18 cellular contexts compared by ENCODE assay signal in genomic region chr9:113772121-113772885, GRCh38.
DNase-seq lines count a peak whose midpoint lies in the region; ATAC-seq and TF ChIP-seq lines count a peak whose summit lies in the region.
"Had no signal": no experiment of that assay in that cellular context is flagged by ENCODE, and none has a peak within 500 bp of the region (broad histone marks: within the 10 kb centered on the region; RNA-seq: fewer than 3 reads in every experiment).

No MANE protein-coding gene starts in this region.

- H3K4me3 ChIP-seq in ACC112 (ENCODE audit: low read depth, low read length) (no peak overlapping the region), lung (no peak overlapping the region)
- H3K4me3 ChIP-seq: smooth muscle cell had no signal

- TF ChIP-seq CTCF in lung (IDR thresholded peaks at IDR 0.05; ENCODE audit: control extremely low read depth, extremely low read depth): no peak

- no peak overlapping the region for H3K4me3 Mint-ChIP-seq in natural killer cell treated with Interleukin-12 subunit alpha and Interleukin-12 subunit beta and Interleukin-15 and Interleukin-18, amount 100 ng/mL, for 72 hours
- H3K4me3 Mint-ChIP-seq: activated naive CD4-positive, alpha-beta T cell treated with anti-CD3 and anti-CD28 coated beads for 36 hours; memory B cell had no signal

- peaks cover 20% of the 10 kb centered on the region for H3K4me1 ChIP-seq in ACC112 (ENCODE audit: control insufficient read depth, insufficient read depth, low read length, unreplicated experiment)
- no peaks in the 10 kb centered on the region for H3K4me1 ChIP-seq in lung (ENCODE audit: control insufficient read depth in 2 of 2, insufficient read depth in 2 of 2, low read length in 2 of 2)

- peak overlapping the region; percentile 62 for H3K27ac ChIP-seq in ACC112 (ENCODE audit: low read depth, low read length)
- H3K27ac ChIP-seq in lung (ENCODE audit: low read depth in 1 of 2, low read length in 1 of 2): no peak overlapping the region

- H3K9me3 Mint-ChIP-seq in natural killer cell treated with Interleukin-12 subunit alpha and Interleukin-12 subunit beta and Interleukin-15 and Interleukin-18, amount 100 ng/mL, for 72 hours: no peaks in the 10 kb centered on the region
- H3K9me3 Mint-ChIP-seq: activated naive CD4-positive, alpha-beta T cell treated with anti-CD3 and anti-CD28 coated beads for 36 hours; memory B cell had no signal

- no peaks in the 10 kb centered on the region for H3K36me3 ChIP-seq in ACC112 (ENCODE audit: insufficient read depth, low read length)
- no peaks in the 10 kb centered on the region for H3K36me3 ChIP-seq in lung (ENCODE audit: control insufficient read depth in 2 of 2, insufficient read depth in 2 of 2, low read length in 2 of 2)

- DNase-seq in HS-27A (ENCODE audit: low read depth) (peak; percentile 5), dermis microvascular lymphatic vessel endothelial cell (ENCODE audit: low read depth in 2 of 2) (peak; percentile 72 to 75), lung (ENCODE audit: low spot score) (peak; percentile 27)
- DNase-seq in natural killer cell treated with Interleukin-12 subunit alpha and Interleukin-12 subunit beta and Interleukin-15 and Interleukin-18, amount 100 ng/mL, for 72 hours (ENCODE audit: low spot score): no peak
- DNase-seq: activated CD4-positive, CD25-positive, alpha-beta regulatory T cell; activated CD8-positive, alpha-beta memory T cell treated with anti-CD3 and anti-CD28 coated beads, Interleukin-2, amount 50 U/mL, for 4 hours; activated naive CD4-positive, alpha-beta T cell treated with anti-CD3 and anti-CD28 coated beads for 36 hours; DMS153; NCI-H446; occipital lobe; SW 1271 had no signal

- no peak overlapping the region for H3K27ac Mint-ChIP-seq in natural killer cell treated with Interleukin-12 subunit alpha and Interleukin-12 subunit beta and Interleukin-15 and Interleukin-18, amount 100 ng/mL, for 72 hours
- H3K27ac Mint-ChIP-seq: activated naive CD4-positive, alpha-beta T cell treated with anti-CD3 and anti-CD28 coated beads for 36 hours; memory B cell had no signal

- ATAC-seq in lung (ENCODE audit: insufficient read depth, low FRiP score): no peak
- ATAC-seq in HG03460 (IDR thresholded peaks at IDR 0.05; ENCODE audit: unreplicated experiment): no peak
- no peak for ATAC-seq in natural killer cell treated with Interleukin-12 subunit alpha and Interleukin-12 subunit beta and Interleukin-15 and Interleukin-18, amount 100 ng/mL, for 72 hours
- no peak for ATAC-seq in GM21717 (IDR thresholded peaks at IDR 0.05; ENCODE audit: unreplicated experiment)
- ATAC-seq in GM19455 (IDR thresholded peaks at IDR 0.05; ENCODE audit: unreplicated experiment): no peak
- ATAC-seq: HepG2 had no signal

- peaks cover 0 to 2% of the 10 kb centered on the region in 2 donors for H3K4me1 Mint-ChIP-seq in natural killer cell treated with Interleukin-12 subunit alpha and Interleukin-12 subunit beta and Interleukin-15 and Interleukin-18, amount 100 ng/mL, for 72 hours (ENCODE audit: low read depth in 2 of 2)

- H3K9me3 ChIP-seq in lung (ENCODE audit: control insufficient read depth in 2 of 2, insufficient read depth in 1 of 2, low read length in 1 of 2): peaks cover 0 to 1% of the 10 kb centered on the region in 2 donors

- H2AFZ ChIP-seq in ACC112 (ENCODE audit: low read length, unreplicated experiment): no peak overlapping the region

- WGBS in lung, 2 donors: 68 to 82% methylated on average over 6 of the region's 6 CpGs

- H3K27me3 Mint-ChIP-seq in natural killer cell treated with Interleukin-12 subunit alpha and Interleukin-12 subunit beta and Interleukin-15 and Interleukin-18, amount 100 ng/mL, for 72 hours: peaks cover 6 to 8% of the 10 kb centered on the region in 2 donors

- no peaks in the 10 kb centered on the region for H3K79me2 ChIP-seq in ACC112 (ENCODE audit: control insufficient read depth, insufficient read depth, low read length, unreplicated experiment)

- H3K36me3 Mint-ChIP-seq in natural killer cell treated with Interleukin-12 subunit alpha and Interleukin-12 subunit beta and Interleukin-15 and Interleukin-18, amount 100 ng/mL, for 72 hours: no peaks in the 10 kb centered on the region
- H3K36me3 Mint-ChIP-seq: memory B cell had no signal

- H3K27me3 ChIP-seq in ACC112 (ENCODE audit: insufficient read depth, low read length): peaks cover 20% of the 10 kb centered on the region; the same call in 1 of the 2 replicates
- no peaks in the 10 kb centered on the region for H3K27me3 ChIP-seq in lung (ENCODE audit: control insufficient read depth, insufficient read depth)
